ENCODE assay signal across 17 cellular contexts in the genomic region with DNA sequence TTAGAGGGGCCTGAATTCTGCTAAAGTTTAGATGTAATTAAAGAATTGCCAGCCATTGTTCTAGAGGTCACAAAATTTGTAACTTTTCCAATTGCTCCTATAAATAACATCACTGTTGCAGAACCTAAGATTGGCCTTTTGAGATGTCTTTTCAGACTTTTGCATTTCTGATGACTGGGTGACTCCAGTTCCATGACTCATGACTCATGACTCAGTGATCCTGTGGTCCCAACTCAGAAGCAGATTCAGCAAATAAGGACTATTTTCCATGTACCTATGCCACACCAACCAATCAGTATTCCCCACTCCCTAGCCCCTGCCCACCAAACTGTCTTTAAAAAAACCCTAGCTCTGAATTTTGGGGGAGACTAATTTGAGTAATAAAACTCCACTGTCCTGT.
DNase-seq lines count a peak whose midpoint lies in the region; ATAC-seq, FAIRE-seq and TF ChIP-seq lines count a peak whose summit lies in the region.
"Had no signal": no experiment of that assay in that cellular context is flagged by ENCODE, and none has a peak within 500 bp of the region (broad histone marks: within the 10 kb centered on the region; RNA-seq: fewer than 3 reads in every experiment).

No MANE protein-coding gene starts in this region.

- intact Hi-C loops in activated CD4-positive, alpha-beta T cell treated with anti-CD3 and anti-CD28 coated beads, Interleukin-2, amount 10 ng/mL, durations not matched to agents 24 days and 14 days (cut with micrococcal nuclease), result no loop called here

- no peaks in the 10 kb centered on the region for H3K36me3 ChIP-seq in astrocyte (ENCODE audit: insufficient read depth, low read length)
- no peaks in the 10 kb centered on the region for H3K36me3 ChIP-seq in kidney epithelial cell (ENCODE audit: control insufficient read depth, insufficient read depth, low read length)
- H3K36me3 ChIP-seq in SJCRH30, result no peaks in the 10 kb centered on the region

- H2AFZ ChIP-seq in astrocyte (ENCODE audit: low read depth, low read length), result no peak overlapping the region

- no peak overlapping the region for H3K4me3 Mint-ChIP-seq in astrocyte (ENCODE audit: unreplicated experiment)
- H3K4me3 Mint-ChIP-seq in activated CD4-positive, alpha-beta T cell treated with anti-CD3 and anti-CD28 coated beads, Interleukin-2, amount 10 ng/mL, durations not matched to agents 24 days and 14 days, result no peak overlapping the region
- H3K4me3 Mint-ChIP-seq: CD14-positive monocyte had no signal

- no peaks in the 10 kb centered on the region for H4K20me1 ChIP-seq in astrocyte (ENCODE audit: insufficient read depth, low read length)

- FAIRE-seq in A549 (lab: Jason Lieb, UNC) (no peak), astrocyte (lab: Jason Lieb, UNC) (no peak)
- FAIRE-seq: H1 had no signal

- TF ChIP-seq POLR2A in A549 (IDR thresholded peaks at IDR 0.05; ENCODE audit: low read length), result no peak

- H3K27ac ChIP-seq in A549 (no peak overlapping the region), astrocyte (ENCODE audit: low read depth, low read length) (no peak overlapping the region), SJCRH30 (no peak overlapping the region)
- H3K27ac ChIP-seq: RWPE1 had no signal

- peaks cover 2% of the 10 kb centered on the region for H3K4me1 Mint-ChIP-seq in astrocyte (ENCODE audit: low read depth, unreplicated experiment)
- no peaks in the 10 kb centered on the region for H3K4me1 Mint-ChIP-seq in activated CD4-positive, alpha-beta T cell treated with anti-CD3 and anti-CD28 coated beads, Interleukin-2, amount 10 ng/mL, durations not matched to agents 24 days and 14 days
- H3K4me1 Mint-ChIP-seq: CD14-positive monocyte had no signal

- peak overlapping the region; percentile 4 for H3K27ac Mint-ChIP-seq in astrocyte (ENCODE audit: unreplicated experiment)
- H3K27ac Mint-ChIP-seq in activated CD4-positive, alpha-beta T cell treated with anti-CD3 and anti-CD28 coated beads, Interleukin-2, amount 10 ng/mL, durations not matched to agents 24 days and 14 days, result no peak overlapping the region
- H3K27ac Mint-ChIP-seq: CD14-positive monocyte had no signal

- ATAC-seq in A549, result no peak
- no peak for ATAC-seq in HG03095 (IDR thresholded peaks at IDR 0.05; ENCODE audit: unreplicated experiment)

- no peaks in the 10 kb centered on the region for H3K27me3 ChIP-seq in astrocyte (ENCODE audit: insufficient read depth, low read length)
- no peaks in the 10 kb centered on the region for H3K27me3 ChIP-seq in kidney epithelial cell (ENCODE audit: control insufficient read depth, insufficient read depth, low read length)
- no peaks in the 10 kb centered on the region for H3K27me3 ChIP-seq in SJCRH30

- no peaks in the 10 kb centered on the region for H3K9me3 Mint-ChIP-seq in astrocyte (ENCODE audit: unreplicated experiment)
- peaks cover 3% of the 10 kb centered on the region for H3K9me3 Mint-ChIP-seq in activated CD4-positive, alpha-beta T cell treated with anti-CD3 and anti-CD28 coated beads, Interleukin-2, amount 10 ng/mL, durations not matched to agents 24 days and 14 days

- H3K9me3 ChIP-seq in A549, result no peaks in the 10 kb centered on the region
- H3K9me3 ChIP-seq in astrocyte (ENCODE audit: insufficient read depth, low read depth, low read length), result no peaks in the 10 kb centered on the region
- no peaks in the 10 kb centered on the region for H3K9me3 ChIP-seq in SJCRH30 (replicated peaks)

- DNase-seq in A549 (ENCODE audit: low read depth in 1 of 2, low spot score in 1 of 2), result no peak
- peak; percentile 74 for DNase-seq in HT1080 (ENCODE audit: low read depth)
- no peak for DNase-seq in astrocyte (ENCODE audit: low read depth)
- peak; percentile 2 for DNase-seq in kidney epithelial cell (ENCODE audit: low read depth)
- no peak for DNase-seq in HK-2 (ENCODE audit: unreplicated experiment)
- no peak for DNase-seq in activated CD4-positive, alpha-beta T cell treated with anti-CD3 and anti-CD28 coated beads, Interleukin-2, amount 10 ng/mL, durations not matched to agents 24 days and 14 days
- DNase-seq in SJCRH30, result no peak
- DNase-seq: DMS153; NCI-H1105 treated with DMSO at 0.1 percent for 48 hours; NCI-H187 treated with DMSO at 0.1 percent for 48 hours; NCI-H446; NCI-H69; NK-92 treated with Interleukin-12 subunit alpha and Interleukin-12 subunit beta, amount 100 ng/mL, for 24 hours had no signal

- no peaks in the 10 kb centered on the region for H3K27me3 Mint-ChIP-seq in astrocyte (ENCODE audit: low read depth, unreplicated experiment)
- H3K27me3 Mint-ChIP-seq in activated CD4-positive, alpha-beta T cell treated with anti-CD3 and anti-CD28 coated beads, Interleukin-2, amount 10 ng/mL, durations not matched to agents 24 days and 14 days, result no peaks in the 10 kb centered on the region

- no peak overlapping the region for H3K4me3 ChIP-seq in A549
- no peak overlapping the region for H3K4me3 ChIP-seq in astrocyte (ENCODE audit: insufficient read depth, low read depth, low read length)
- H3K4me3 ChIP-seq in kidney epithelial cell (ENCODE audit: low read depth, low read length), result no peak overlapping the region
- no peak overlapping the region for H3K4me3 ChIP-seq in SJCRH30

- no peak overlapping the region for H3K9ac ChIP-seq in astrocyte (ENCODE audit: low read length)

- TF ChIP-seq RAD21 in A549 (conservative IDR thresholded peaks at IDR 0.05 in 1 of 2, IDR thresholded peaks at IDR 0.05 in 1 of 2), result no peak

- H3K4me1 ChIP-seq in A549 (no peaks in the 10 kb centered on the region), astrocyte (ENCODE audit: insufficient read depth, low read length) (no peaks in the 10 kb centered on the region), SJCRH30 (no peaks in the 10 kb centered on the region)

- no peak overlapping the region for H3K4me2 ChIP-seq in A549
- H3K4me2 ChIP-seq in astrocyte (ENCODE audit: low read length), result no peak overlapping the region

- CTCF ChIA-PET in A549 (lab: Yijun Ruan, JAX), result no interaction called here

- H3K36me3 Mint-ChIP-seq in astrocyte (ENCODE audit: low read depth, unreplicated experiment), result no peaks in the 10 kb centered on the region
- no peaks in the 10 kb centered on the region for H3K36me3 Mint-ChIP-seq in activated CD4-positive, alpha-beta T cell treated with anti-CD3 and anti-CD28 coated beads, Interleukin-2, amount 10 ng/mL, durations not matched to agents 24 days and 14 days (ENCODE audit: low read depth)
- H3K36me3 Mint-ChIP-seq: CD14-positive monocyte had no signal

- TF ChIP-seq CTCF in A549 (IDR thresholded peaks at IDR 0.05) (no peak), astrocyte (IDR thresholded peaks at IDR 0.05; ENCODE audit: insufficient read depth, low read depth, low read length) (no peak), kidney epithelial cell (IDR thresholded peaks at IDR 0.05; ENCODE audit: insufficient read depth, low read length, poor library complexity, severe bottlenecking) (no peak)

- POLR2A ChIA-PET in A549 (lab: Yijun Ruan, JAX), result no interaction called here

- no peaks in the 10 kb centered on the region for H3K79me2 ChIP-seq in astrocyte (ENCODE audit: insufficient read depth, low read length)

- TF ChIP-seq EP300 in A549 (IDR thresholded peaks at IDR 0.05), result no peak

TF ChIP-seq in A549, 52 proteins besides CTCF, POLR2A, EP300 and RAD21:
- TF ChIP-seq MAZ (IDR thresholded peaks at IDR 0.05; ENCODE audit: borderline replicate concordance, low read depth, low read length) (no peak), FOSL2 (IDR thresholded peaks at IDR 0.05) (no peak), FOSL2 (CRISPR knock-in tag; IDR thresholded peaks at IDR 0.05) (0 out of 2 replicates have a peak, but pooled peaks have one; percentile 16), MAFK (IDR thresholded peaks at IDR 0.05; ENCODE audit: partially characterized antibody) (no peak)
- TF ChIP-seq, protein P1, sequence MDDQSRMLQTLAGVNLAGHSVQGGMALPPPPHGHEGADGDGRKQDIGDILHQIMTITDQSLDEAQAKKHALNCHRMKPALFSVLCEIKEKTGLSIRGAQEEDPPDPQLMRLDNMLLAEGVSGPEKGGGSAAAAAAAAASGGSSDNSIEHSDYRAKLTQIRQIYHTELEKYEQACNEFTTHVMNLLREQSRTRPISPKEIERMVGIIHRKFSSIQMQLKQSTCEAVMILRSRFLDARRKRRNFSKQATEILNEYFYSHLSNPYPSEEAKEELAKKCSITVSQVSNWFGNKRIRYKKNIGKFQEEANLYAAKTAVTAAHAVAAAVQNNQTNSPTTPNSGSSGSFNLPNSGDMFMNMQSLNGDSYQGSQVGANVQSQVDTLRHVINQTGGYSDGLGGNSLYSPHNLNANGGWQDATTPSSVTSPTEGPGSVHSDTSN (IDR thresholded peaks at IDR 0.05), result no peak
- TF ChIP-seq, protein P2, sequence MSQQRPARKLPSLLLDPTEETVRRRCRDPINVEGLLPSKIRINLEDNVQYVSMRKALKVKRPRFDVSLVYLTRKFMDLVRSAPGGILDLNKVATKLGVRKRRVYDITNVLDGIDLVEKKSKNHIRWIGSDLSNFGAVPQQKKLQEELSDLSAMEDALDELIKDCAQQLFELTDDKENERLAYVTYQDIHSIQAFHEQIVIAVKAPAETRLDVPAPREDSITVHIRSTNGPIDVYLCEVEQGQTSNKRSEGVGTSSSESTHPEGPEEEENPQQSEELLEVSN (IDR thresholded peaks at IDR 0.05; ENCODE audit: borderline replicate concordance, low read depth), result no peak
- TF ChIP-seq, protein P3, sequence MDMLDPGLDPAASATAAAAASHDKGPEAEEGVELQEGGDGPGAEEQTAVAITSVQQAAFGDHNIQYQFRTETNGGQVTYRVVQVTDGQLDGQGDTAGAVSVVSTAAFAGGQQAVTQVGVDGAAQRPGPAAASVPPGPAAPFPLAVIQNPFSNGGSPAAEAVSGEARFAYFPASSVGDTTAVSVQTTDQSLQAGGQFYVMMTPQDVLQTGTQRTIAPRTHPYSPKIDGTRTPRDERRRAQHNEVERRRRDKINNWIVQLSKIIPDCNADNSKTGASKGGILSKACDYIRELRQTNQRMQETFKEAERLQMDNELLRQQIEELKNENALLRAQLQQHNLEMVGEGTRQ (IDR thresholded peaks at IDR 0.05), result no peak
- TF ChIP-seq, protein P4, sequence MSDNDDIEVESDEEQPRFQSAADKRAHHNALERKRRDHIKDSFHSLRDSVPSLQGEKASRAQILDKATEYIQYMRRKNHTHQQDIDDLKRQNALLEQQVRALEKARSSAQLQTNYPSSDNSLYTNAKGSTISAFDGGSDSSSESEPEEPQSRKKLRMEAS (IDR thresholded peaks at IDR 0.05), result no peak
TF ChIP-seq in A549: peak in this region for 1.

Comparison
In these comparisons a context has a peak if more than half of its experiments do, and no peak if none do; other contexts are left out.
1. DNase-seq: peak in HT1080 (single experiment) and kidney epithelial cell (single experiment); none in A549 (0 of 2), astrocyte (single experiment), HK-2 (single experiment), activated CD4-positive, alpha-beta T cell treated with anti-CD3 and anti-CD28 coated beads, Interleukin-2, amount 10 ng/mL, durations not matched to agents 24 days and 14 days (single experiment) and SJCRH30 (0 of 2).